In genomic region chr10:75606203-75606779, GRCh38 we compare ENCODE assay signal across 14 cellular contexts.
DNase-seq lines count a peak whose midpoint lies in the region; ATAC-seq lines count a peak whose summit lies in the region.
"Had no signal": no experiment of that assay in that cellular context is flagged by ENCODE, and none has a peak within 500 bp of the region (broad histone marks: within the 10 kb centered on the region; RNA-seq: fewer than 3 reads in every experiment).

No MANE protein-coding gene starts in this region.

- in situ Hi-C loops in Caki2 (cut with HindIII; ENCODE audit: low pct_unique_long_range_greater_than_20kb, low sequenced_read_pairs) = no loop called here

- DNase-seq in Caki2 (ENCODE audit: low read depth) (peak; percentile 22), M059J (ENCODE audit: low read depth) (peak; percentile 12), substantia nigra (lab: John Stamatoyannopoulos, UW) (no peak), occipital lobe (lab: John Stamatoyannopoulos, UW) (no peak), HCEC 1CT (no peak), NCI-H345 treated with DMSO at 0.1 percent for 48 hours (lab: John Stamatoyannopoulos, UW; ENCODE audit: unreplicated experiment) (no peak)
- DNase-seq: DMS79 treated with DMSO at 0.1 percent for 48 hours; erythroblast; NCI-H2107; stimulated activated CD4-positive, alpha-beta T cell treated with anti-CD3 and anti-CD28 coated beads, Interleukin-2, amount 100 ng/mL, for 24 hours had no signal

- peak; percentile 50 for ATAC-seq in GM19351 (IDR thresholded peaks at IDR 0.05; ENCODE audit: unreplicated experiment)
- peak; percentile 55 for ATAC-seq in HG02852 (IDR thresholded peaks at IDR 0.05; ENCODE audit: unreplicated experiment)
- ATAC-seq: Panc1 had no signal

- no peak overlapping the region for H3K27ac ChIP-seq in substantia nigra (ENCODE audit: low read depth, low read length, poor library complexity, severe bottlenecking)
- H3K27ac ChIP-seq: neutrophil had no signal

Comparison
In these comparisons a context has a peak if more than half of its experiments do, and no peak if none do; other contexts are left out.
1. DNase-seq: peak in Caki2 (single experiment) and M059J (single experiment); none in substantia nigra (0 of 49), occipital lobe (single experiment), HCEC 1CT (single experiment) and NCI-H345 treated with DMSO at 0.1 percent for 48 hours (single experiment).